28 cellular contexts compared by ENCODE assay signal in genomic region chr6:123454448-123454847, GRCh38.
"Had no signal": no experiment of that assay in that cellular context is flagged by ENCODE, and none has a peak within 500 bp of the region (broad histone marks: within the 10 kb centered on the region; RNA-seq: fewer than 3 reads in every experiment).

No MANE protein-coding gene starts in this region.

- H3K4me3 ChIP-seq: body of pancreas, colonic mucosa had no signal

- H3K27ac Mint-ChIP-seq: activated B cell treated with CpG ODN at 0.5 μM for 24 hours; activated CD8-positive, alpha-beta T cell treated with anti-CD3 and anti-CD28 coated beads for 36 hours; activated naive CD8-positive, alpha-beta T cell; activated T-helper 17 cell treated with anti-CD3 and anti-CD28 coated beads, Interleukin-2, amount 50 U/mL, for 72 hours; T-helper 17 cell; T-helper 2 cell treated with Interferon-gamma antibody and Interleukin-4, amounts not matched to agents 5 μg/mL and 100 μg/mL, for 36 hours had no signal

- H3K36me3 ChIP-seq: colonic mucosa, WERI-Rb-1 had no signal

- H3K4me3 Mint-ChIP-seq: activated B cell treated with CpG ODN at 0.5 μM for 24 hours; activated CD8-positive, alpha-beta T cell treated with anti-CD3 and anti-CD28 coated beads for 36 hours; activated naive CD8-positive, alpha-beta T cell; activated T-cell treated with anti-CD3 and anti-CD28 coated beads, Interleukin-2, amount 50 U/mL, for 4 hours; activated T-helper 17 cell treated with anti-CD3 and anti-CD28 coated beads, Interleukin-2, amount 50 U/mL, for 72 hours; T-helper 17 cell; T-helper 2 cell treated with Interferon-gamma antibody and Interleukin-4, amounts not matched to agents 5 μg/mL and 100 μg/mL, for 36 hours had no signal

- H3K4me1 Mint-ChIP-seq: activated B cell treated with CpG ODN at 0.5 μM for 24 hours; activated T-helper 17 cell treated with anti-CD3 and anti-CD28 coated beads, Interleukin-2, amount 50 U/mL, for 72 hours; T-helper 17 cell had no signal

- H3K4me1 ChIP-seq: body of pancreas, colonic mucosa had no signal

- H3K9me3 Mint-ChIP-seq: T-helper 2 cell treated with Interferon-gamma antibody and Interleukin-4, amounts not matched to agents 5 μg/mL and 100 μg/mL, for 36 hours had no signal

- H3K27me3 Mint-ChIP-seq: activated B cell treated with CpG ODN at 0.5 μM for 24 hours; activated CD8-positive, alpha-beta T cell treated with anti-CD3 and anti-CD28 coated beads for 36 hours; activated naive CD8-positive, alpha-beta T cell; activated T-helper 17 cell treated with anti-CD3 and anti-CD28 coated beads, Interleukin-2, amount 50 U/mL, for 72 hours; T-helper 17 cell had no signal

- H3K27me3 ChIP-seq: body of pancreas, colonic mucosa had no signal

- H3K36me3 Mint-ChIP-seq: activated naive CD8-positive, alpha-beta T cell had no signal

- H3K27ac ChIP-seq: body of pancreas, colonic mucosa, WERI-Rb-1 had no signal

- DNase-seq: activated B cell treated with CpG ODN at 0.5 μM for 24 hours; activated CD4-positive, alpha-beta T cell treated with anti-CD3 and anti-CD28 coated beads for 48 hours; activated CD4-positive, alpha-beta T cell treated with anti-CD3 and anti-CD28 coated beads, Interleukin-2, amount 50 U/mL, for 1 hour; activated CD4-positive, alpha-beta T cell treated with anti-CD3 and anti-CD28 coated beads, Interleukin-2, amount 50 U/mL, for 48 hours; activated CD8-positive, alpha-beta memory T cell treated with anti-CD3 and anti-CD28 coated beads for 24 hours; activated CD8-positive, alpha-beta T cell treated with anti-CD3 and anti-CD28 coated beads for 36 hours; activated effector memory CD4-positive, alpha-beta T cell treated with Interleukin-2 at 50 U/mL for 16 hours; activated gamma-delta T cell treated with Interleukin-2 at 50 U/mL for 16 hours; activated naive CD4-positive, alpha-beta T cell treated with anti-CD3 and anti-CD28 coated beads, Interleukin-2, amount 50 U/mL, for 16 hours; activated naive CD4-positive, alpha-beta T cell treated with Interleukin-2 at 50 U/mL for 16 hours; activated T-cell treated with anti-CD3 and anti-CD28 coated beads, Interleukin-2, amount 50 U/mL, for 4 hours; amygdala; aorta; body of pancreas; central memory CD4-positive, alpha-beta T cell; cerebellar nuclear complex; colonic mucosa; effector CD8-positive, alpha-beta T cell; foreskin fibroblast; T-helper 1 cell; T-helper 17 cell; T1000; WERI-Rb-1 had no signal

- ATAC-seq: activated CD4-positive, CD25-positive, alpha-beta regulatory T cell treated with anti-CD3 and anti-CD28 coated beads, Interleukin-2, amount 50 U/mL, for 24 hours; activated CD8-positive, alpha-beta T cell treated with anti-CD3 and anti-CD28 coated beads for 36 hours; activated T-cell treated with anti-CD3 and anti-CD28 coated beads, Interleukin-2, amount 50 U/mL, for 4 hours; activated T-helper 17 cell treated with anti-CD3 and anti-CD28 coated beads, Interleukin-2, amount 50 U/mL, for 72 hours; body of pancreas; esophagus mucosa; T-helper 17 cell had no signal

- H3K9me3 ChIP-seq: body of pancreas, colonic mucosa had no signal
